ENCODE assay signal across 39 cellular contexts in the genomic region with DNA sequence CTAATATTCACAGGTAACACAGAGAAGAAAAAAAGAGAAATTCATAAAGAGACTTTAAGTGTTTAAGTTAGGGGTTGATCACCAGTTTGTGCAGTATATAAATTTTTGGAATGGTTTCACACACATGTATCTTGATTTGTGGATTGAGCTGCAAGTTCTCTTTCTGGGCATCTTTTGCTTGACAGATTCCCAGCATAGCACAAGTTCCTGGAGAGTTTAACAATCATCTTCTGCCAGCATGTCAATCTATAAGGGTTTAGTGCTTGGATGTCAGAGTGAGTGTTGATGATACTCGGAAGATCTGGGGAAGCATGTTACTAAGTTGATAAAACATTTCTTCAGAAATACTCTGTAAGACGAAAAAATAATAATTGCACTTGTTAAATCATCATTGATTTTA. TPM values are rescaled to one million over a fixed set of nuclear protein-coding genes. Genes with fewer than 3 reads are reported as not detected.
"Had no signal": no experiment of that assay in that cellular context is flagged by ENCODE, and none has a peak within 500 bp of the region (broad histone marks: within the 10 kb centered on the region; RNA-seq: fewer than 3 reads in every experiment).

No MANE protein-coding gene starts in this region.

- H3K9me3 ChIP-seq: MG63 had no signal

- DNase-seq: Karpas-422, Kasumi-1, MG63, MM.1S, MV-4-11, NCI-H1048, NCI-H1092, NCI-H1092 treated with DMSO at 0.1 percent for 48 hours, NCI-H1105, NCI-H1105 treated with DMSO at 0.1 percent for 48 hours, NCI-H1417, NCI-H1417 treated with DMSO at 0.1 percent for 48 hours, NCI-H1436, NCI-H1436 treated with DMSO at 0.1 percent for 48 hours, NCI-H146, NCI-H1694, NCI-H1694 treated with DMSO at 0.1 percent for 48 hours, NCI-H187, NCI-H187 treated with DMSO at 0.1 percent for 48 hours, NCI-H1930, NCI-H2029, NCI-H2029 treated with DMSO at 0.1 percent for 48 hours, NCI-H2081, NCI-H2081 treated with DMSO at 0.1 percent for 48 hours, NCI-H2107, NCI-H2171, NCI-H2171 treated with DMSO at 0.1 percent for 48 hours, NCI-H2227 treated with DMSO at 0.1 percent for 48 hours, NCI-H226, NCI-H345, NCI-H446, NCI-H446 treated with DMSO at 0.1 percent for 48 hours, NCI-H510A, NCI-H510A treated with DMSO at 0.1 percent for 48 hours, NCI-H524 had no signal

- H3K27me3 ChIP-seq: MG63 had no signal

- H3K4me3 ChIP-seq: MG63 had no signal

RNA-seq across cellular contexts. Expression of gene FGF6, which starts 43.9 kb away (rescaled TPM):
- total RNA-seq: LHCN-M2, M059J, MCF 10A, NCI-H460 had no signal
